In the genomic region with DNA sequence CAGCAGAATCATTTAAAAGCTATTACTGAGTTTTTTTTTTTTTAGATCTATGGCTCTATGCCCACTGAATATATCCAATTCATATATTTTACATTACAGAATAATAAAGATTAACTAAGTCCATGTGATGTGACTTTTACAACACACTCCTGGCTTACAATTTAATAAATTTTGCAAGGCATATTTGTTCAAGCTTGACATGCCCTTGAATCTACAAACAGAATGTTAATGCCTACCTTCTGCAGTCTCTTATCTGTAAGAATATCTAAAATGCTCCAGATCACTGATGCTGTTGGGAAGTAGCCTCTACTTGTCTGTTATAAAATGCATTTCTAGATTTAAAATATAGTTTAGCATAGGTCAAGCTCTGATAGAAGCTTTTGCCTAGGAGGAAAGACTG, we compare ENCODE assay signal across 24 cellular contexts.
"Had no signal": no experiment of that assay in that cellular context is flagged by ENCODE, and none has a peak within 500 bp of the region (broad histone marks: within the 10 kb centered on the region; RNA-seq: fewer than 3 reads in every experiment).

No MANE protein-coding gene starts in this region.

- H3K36me3 ChIP-seq: colonic mucosa, esophagus squamous epithelium, gastrocnemius medialis, heart left ventricle, left ventricle myocardium inferior, lower lobe of right lung had no signal

- H3K9me3 ChIP-seq: colonic mucosa, esophagus squamous epithelium, gastrocnemius medialis, heart left ventricle, left ventricle myocardium inferior, lower lobe of right lung, mucosa of descending colon had no signal

- FAIRE-seq: endometrium, kidney had no signal

- H3K27ac ChIP-seq: colonic mucosa, epithelial cell of prostate, esophagus squamous epithelium, gastrocnemius medialis, heart left ventricle, left ventricle myocardium inferior, lower lobe of right lung had no signal

- H3K27me3 ChIP-seq: colonic mucosa, esophagus squamous epithelium, gastrocnemius medialis, heart left ventricle had no signal

- H3K4me3 ChIP-seq: colonic mucosa, esophagus squamous epithelium, gastrocnemius medialis, heart left ventricle, left ventricle myocardium inferior, lower lobe of right lung, mucosa of descending colon had no signal

- DNase-seq: cerebellar nuclear complex; colonic mucosa; cortex of kidney; effector CD8-positive, alpha-beta T cell; effector memory CD8-positive, alpha-beta T cell; endodermal cell; erythroblast; esophagus squamous epithelium; foreskin fibroblast; foreskin melanocyte; gastrocnemius medialis; heart left ventricle; hippocampal formation; islet precursor cell; kidney; kidney glomerular epithelial cell; left ventricle myocardium inferior; lower lobe of right lung; mesenchymal stem cell; mucosa of descending colon; naive B cell had no signal

- H3K4me1 ChIP-seq: colonic mucosa, gastrocnemius medialis, left ventricle myocardium inferior, lower lobe of right lung had no signal

- ATAC-seq: effector memory CD8-positive, alpha-beta T cell; esophagus mucosa; gastrocnemius medialis; heart left ventricle; lower lobe of right lung; mucosa of descending colon had no signal
